ENCODE assay signal across 10 cellular contexts in the genomic region with DNA sequence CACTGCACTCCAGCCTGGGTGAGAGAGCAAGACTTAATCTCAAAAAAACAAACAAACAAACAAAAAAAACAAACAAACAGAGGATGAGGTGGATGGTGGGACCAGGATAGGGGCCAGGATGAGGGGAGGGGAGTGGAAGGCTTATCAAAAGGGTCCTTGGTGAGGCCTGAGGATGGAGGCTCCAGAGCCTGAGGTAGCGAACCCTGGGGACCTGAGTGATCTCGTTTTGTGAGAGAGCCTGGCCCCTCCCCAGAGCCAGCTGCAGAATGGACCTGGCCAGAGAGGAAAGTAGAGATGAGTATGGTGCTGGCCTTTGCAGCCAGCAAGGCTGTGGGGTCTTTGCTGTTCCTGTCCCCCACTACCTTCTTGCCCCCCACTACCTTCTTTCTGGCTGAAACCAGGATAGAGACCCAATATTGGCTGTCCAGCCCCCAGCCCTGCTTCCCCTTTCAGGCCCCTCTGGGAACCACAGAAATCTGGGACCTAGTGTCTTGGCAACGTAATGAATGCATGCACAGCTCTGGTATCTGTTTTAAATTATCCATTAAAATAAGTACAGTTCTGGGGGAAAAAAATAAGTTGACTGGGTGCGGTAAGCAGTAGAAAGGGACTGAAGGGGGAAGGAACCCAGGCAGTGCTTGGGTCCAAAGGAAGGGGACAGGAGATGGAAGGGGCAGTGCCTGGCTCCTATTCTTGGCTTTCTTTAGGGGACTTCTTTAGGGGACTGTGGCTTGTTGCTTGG. TPM values are rescaled to one million over a fixed set of nuclear protein-coding genes. Genes with fewer than 3 reads are reported as not detected.
DNase-seq lines count a peak whose midpoint lies in the region; ATAC-seq and TF ChIP-seq lines count a peak whose summit lies in the region.
"Had no signal": no experiment of that assay in that cellular context is flagged by ENCODE, and none has a peak within 500 bp of the region (broad histone marks: within the 10 kb centered on the region; RNA-seq: fewer than 3 reads in every experiment).

No MANE protein-coding gene starts in this region.

- no peak for ATAC-seq in WTC11
- no peak for ATAC-seq in omental fat pad (ENCODE audit: low FRiP score)

- H3K4me3 Mint-ChIP-seq in WTC11 = peak overlapping the region; percentile 93

- peaks cover 22% of the 10 kb centered on the region for H3K36me3 ChIP-seq in skeletal muscle satellite cell (ENCODE audit: insufficient read depth, low read length)

- H3K9me3 ChIP-seq in skeletal muscle satellite cell (replicated peaks; ENCODE audit: low read length) = no peaks in the 10 kb centered on the region

- H3K9me3 Mint-ChIP-seq in WTC11 = no peaks in the 10 kb centered on the region

- H3K4me2 ChIP-seq in skeletal muscle satellite cell (ENCODE audit: low read length) = peak overlapping the region; percentile 90

- POLR2A ChIA-PET in WTC11 (lab: Charles Lee) = interaction anchor here (0.7 to 2.4 kb wide), 4 partner anchors 10 to 31 kb away, joined by 3 to 12 read pairs (median 6); partner anchors contain the start of gene MEX3A

- no peaks in the 10 kb centered on the region for H3K36me3 Mint-ChIP-seq in WTC11

- CTCF ChIA-PET in WTC11 (lab: Charles Lee) = interaction anchor here (0.6 to 28.0 kb wide), 9 partner anchors 10 to 779 kb away, joined by 3 to 1176 read pairs (median 9); partner anchors contain the start of genes MEX3A and PMF1

- peak overlapping the region; percentile 63 to 96 for H3K4me3 ChIP-seq in foreskin fibroblast (ENCODE audit: low read depth in 1 of 2, low read length in 2 of 2)
- H3K4me3 ChIP-seq in skeletal muscle satellite cell (ENCODE audit: low read length) = peak overlapping the region; percentile 73

- peaks cover 18% of the 10 kb centered on the region for H3K27me3 Mint-ChIP-seq in WTC11 (ENCODE audit: low read depth)

- peak; percentile 56 for DNase-seq in EH (ENCODE audit: low read depth)
- no peak for DNase-seq in WTC11 (ENCODE audit: low spot score)
- DNase-seq in foreskin fibroblast = peak; percentile 36 to 70
- DNase-seq in NCI-H2107 (lab: John Stamatoyannopoulos, UW) = no peak
- no peak for DNase-seq in NCI-H510A treated with DMSO at 0.1 percent for 48 hours (lab: John Stamatoyannopoulos, UW)
- no peak for DNase-seq in omental fat pad (ENCODE audit: low spot score)
- DNase-seq in occipital lobe (lab: John Stamatoyannopoulos, UW) = no peak
- DNase-seq: NCI-H2081 had no signal

- H3K9ac ChIP-seq in skeletal muscle satellite cell (ENCODE audit: low read depth, low read length) = peak overlapping the region; percentile 100

- H3K4me1 Mint-ChIP-seq in WTC11 = peaks cover 31% of the 10 kb centered on the region

- no peaks in the 10 kb centered on the region for H3K27me3 ChIP-seq in skeletal muscle satellite cell (ENCODE audit: control insufficient read depth, insufficient read depth, low read length)

- no peak overlapping the region for H3K27ac Mint-ChIP-seq in WTC11

- H3K4me1 ChIP-seq in skeletal muscle satellite cell (ENCODE audit: control insufficient read depth, insufficient read depth, low read length) = peaks cover 36% of the 10 kb centered on the region

- no peak for TF ChIP-seq CTCF in WTC11 (IDR thresholded peaks at IDR 0.05)
- TF ChIP-seq CTCF in foreskin fibroblast (IDR thresholded peaks at IDR 0.05; ENCODE audit: low read depth, low read length) = no peak
- no peak for TF ChIP-seq CTCF in omental fat pad (IDR thresholded peaks at IDR 0.05)

TF ChIP-seq in WTC11, 78 proteins besides CTCF, POLR2A, EP300 and RAD21 (continues in another document):
- TF ChIP-seq KAT7 (CRISPR knock-in tag; IDR thresholded peaks at IDR 0.05; ENCODE audit: borderline replicate concordance) = no peak
- no peak for TF ChIP-seq HMGA2 (CRISPR knock-in tag; IDR thresholded peaks at IDR 0.05)
- TF ChIP-seq, protein P1, sequence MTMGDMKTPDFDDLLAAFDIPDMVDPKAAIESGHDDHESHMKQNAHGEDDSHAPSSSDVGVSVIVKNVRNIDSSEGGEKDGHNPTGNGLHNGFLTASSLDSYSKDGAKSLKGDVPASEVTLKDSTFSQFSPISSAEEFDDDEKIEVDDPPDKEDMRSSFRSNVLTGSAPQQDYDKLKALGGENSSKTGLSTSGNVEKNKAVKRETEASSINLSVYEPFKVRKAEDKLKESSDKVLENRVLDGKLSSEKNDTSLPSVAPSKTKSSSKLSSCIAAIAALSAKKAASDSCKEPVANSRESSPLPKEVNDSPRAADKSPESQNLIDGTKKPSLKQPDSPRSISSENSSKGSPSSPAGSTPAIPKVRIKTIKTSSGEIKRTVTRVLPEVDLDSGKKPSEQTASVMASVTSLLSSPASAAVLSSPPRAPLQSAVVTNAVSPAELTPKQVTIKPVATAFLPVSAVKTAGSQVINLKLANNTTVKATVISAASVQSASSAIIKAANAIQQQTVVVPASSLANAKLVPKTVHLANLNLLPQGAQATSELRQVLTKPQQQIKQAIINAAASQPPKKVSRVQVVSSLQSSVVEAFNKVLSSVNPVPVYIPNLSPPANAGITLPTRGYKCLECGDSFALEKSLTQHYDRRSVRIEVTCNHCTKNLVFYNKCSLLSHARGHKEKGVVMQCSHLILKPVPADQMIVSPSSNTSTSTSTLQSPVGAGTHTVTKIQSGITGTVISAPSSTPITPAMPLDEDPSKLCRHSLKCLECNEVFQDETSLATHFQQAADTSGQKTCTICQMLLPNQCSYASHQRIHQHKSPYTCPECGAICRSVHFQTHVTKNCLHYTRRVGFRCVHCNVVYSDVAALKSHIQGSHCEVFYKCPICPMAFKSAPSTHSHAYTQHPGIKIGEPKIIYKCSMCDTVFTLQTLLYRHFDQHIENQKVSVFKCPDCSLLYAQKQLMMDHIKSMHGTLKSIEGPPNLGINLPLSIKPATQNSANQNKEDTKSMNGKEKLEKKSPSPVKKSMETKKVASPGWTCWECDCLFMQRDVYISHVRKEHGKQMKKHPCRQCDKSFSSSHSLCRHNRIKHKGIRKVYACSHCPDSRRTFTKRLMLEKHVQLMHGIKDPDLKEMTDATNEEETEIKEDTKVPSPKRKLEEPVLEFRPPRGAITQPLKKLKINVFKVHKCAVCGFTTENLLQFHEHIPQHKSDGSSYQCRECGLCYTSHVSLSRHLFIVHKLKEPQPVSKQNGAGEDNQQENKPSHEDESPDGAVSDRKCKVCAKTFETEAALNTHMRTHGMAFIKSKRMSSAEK (CRISPR knock-in tag; IDR thresholded peaks at IDR 0.05; ENCODE audit: borderline replicate concordance) = no peak
- no peak for TF ChIP-seq MLX (CRISPR knock-in tag; IDR thresholded peaks at IDR 0.05)
- no peak for TF ChIP-seq AFF4 (CRISPR knock-in tag; IDR thresholded peaks at IDR 0.05; ENCODE audit: borderline replicate concordance)

RNA-seq across cellular contexts. Expression of gene LMNA, which starts 1.1 kb away (rescaled TPM):
- total RNA-seq in WTC11 (2021) (40.7 to 68.8 TPM (median 46.2 TPM) in 3 replicates), omental fat pad (1,000 to 10,000 TPM in 1 of 4 donors, 100 to 1,000 TPM in 3; 288 to 1,820 (median 589) TPM), occipital lobe (18.1 TPM)
- 967 and 1,030 TPM in 2 replicates for total RNA-seq in skeletal muscle satellite cell (2012; rRNA removed)

RNA-seq across cellular contexts. Expression of gene MEX3A, which starts 31.2 kb away (rescaled TPM):
- 66.3 to 79.1 TPM (median 70.6 TPM) in 3 replicates for total RNA-seq in WTC11 (2021)
- total RNA-seq in skeletal muscle satellite cell (2012; rRNA removed) = 0.51 and 3.5 TPM in 2 replicates
- under 1 TPM; 0.56 to 0.96 (median 0.66) TPM for total RNA-seq in omental fat pad
- 42.4 TPM for total RNA-seq in occipital lobe

RNA-seq across cellular contexts. Expression of gene SEMA4A, which starts 40.0 kb away (rescaled TPM):
- total RNA-seq in WTC11 (2021) (6.9 to 12.4 TPM (median 8.7 TPM) in 3 replicates), omental fat pad (10 to 100 TPM in 3 of 4 donors, 1 to 10 TPM in 1; 4.1 to 99.1 (median 24.6) TPM), occipital lobe (13.6 TPM)
- total RNA-seq in skeletal muscle satellite cell (2012; rRNA removed) = 0.25 TPM in 1 of 2 replicates, not detected in the other

RNA-seq across cellular contexts. Expression of gene RAB25, which starts 52.5 kb away (rescaled TPM):
- total RNA-seq in WTC11 (2021) (61.9 to 82.8 TPM (median 82.5 TPM) in 3 replicates), omental fat pad (under 1 TPM in 1 of 4 donors, not detected in 3; 0.84 TPM), occipital lobe (not detected)
- not detected in 2 replicates for total RNA-seq in skeletal muscle satellite cell (2012; rRNA removed)
- total RNA-seq: frontal cortex had no signal

RNA-seq across cellular contexts. Expression of gene LAMTOR2, which starts 58.9 kb away (rescaled TPM):
- total RNA-seq in WTC11 (2021) = 62.4 to 75.7 TPM (median 73.8 TPM) in 3 replicates
- 36.8 and 37.6 TPM in 2 replicates for total RNA-seq in skeletal muscle satellite cell (2012; rRNA removed)
- total RNA-seq in omental fat pad = 10 to 100 TPM; 45.8 to 74.3 (median 65.0) TPM
- 30.7 TPM for total RNA-seq in occipital lobe

Comparison
In these comparisons a context has a peak if more than half of its experiments do, and no peak if none do; other contexts are left out.
1. DNase-seq: peak in EH (single experiment) and foreskin fibroblast (2 of 2); none in WTC11 (single experiment), NCI-H2107 (single experiment), NCI-H510A treated with DMSO at 0.1 percent for 48 hours (single experiment), omental fat pad (single experiment) and occipital lobe (single experiment).
2. RNA of gene MEX3A, which starts 31.2 kb away (total RNA-seq): 66.3 to 79.1 TPM in WTC11 and 42.4 TPM in occipital lobe (single experiment); 0.56 to 0.96 TPM in omental fat pad; every median in the first group is over 10 times any median in the second.